ENCODE assay signal across 17 cellular contexts in the genomic region with DNA sequence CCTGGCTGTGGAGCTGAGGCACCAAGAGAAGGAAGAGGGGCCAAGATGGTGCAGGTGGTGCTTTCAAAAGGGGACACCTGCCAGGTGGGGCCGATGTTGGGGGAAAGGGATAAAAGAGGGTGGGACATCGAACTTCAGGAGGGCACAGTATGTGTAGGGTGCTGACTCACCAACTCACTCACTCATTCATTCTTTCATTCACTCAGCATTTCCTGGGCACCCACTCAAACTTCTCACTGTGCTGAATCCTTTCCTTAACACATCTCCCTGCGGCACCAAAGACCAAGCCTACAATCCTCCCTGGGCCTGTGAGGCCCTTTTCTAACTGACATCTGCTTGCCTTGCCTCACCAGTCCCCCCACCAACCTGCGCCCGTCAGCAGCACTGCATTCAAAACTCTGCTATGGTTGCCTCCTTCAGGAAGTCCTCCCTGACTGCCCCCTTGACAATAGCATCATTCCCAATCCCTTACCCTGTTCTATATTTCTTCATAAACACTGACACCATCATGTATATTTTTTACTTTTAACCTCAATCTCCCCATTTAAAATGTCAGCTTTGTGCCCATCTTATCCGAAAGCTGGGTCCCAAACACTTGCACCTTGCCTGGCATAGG.
DNase-seq lines count a peak whose midpoint lies in the region; ATAC-seq, FAIRE-seq and TF ChIP-seq lines count a peak whose summit lies in the region.
"Had no signal": no experiment of that assay in that cellular context is flagged by ENCODE, and none has a peak within 500 bp of the region (broad histone marks: within the 10 kb centered on the region; RNA-seq: fewer than 3 reads in every experiment).

No MANE protein-coding gene starts in this region.

- no peaks in the 10 kb centered on the region for H3K27me3 ChIP-seq in PC-3 (ENCODE audit: low read length)
- H3K27me3 ChIP-seq in bronchial epithelial cell (ENCODE audit: control insufficient read depth, insufficient read depth, low read length): no peaks in the 10 kb centered on the region
- peaks cover 0 to 15% of the 10 kb centered on the region in 2 experiments for H3K27me3 ChIP-seq in mesenchymal stem cell (ENCODE audit: control insufficient read depth in 1 of 2, insufficient read depth in 1 of 2, low read length in 2 of 2)
- no peaks in the 10 kb centered on the region for H3K27me3 ChIP-seq in colonic mucosa
- H3K27me3 ChIP-seq: SJSA1 had no signal

- no peak overlapping the region for H3K23ac ChIP-seq in mesenchymal stem cell (ENCODE audit: low read length in 2 of 2)

- WGBS in mesenchymal stem cell: 91% methylated on average over 6 of the region's 6 CpGs

- H2BK5ac ChIP-seq in mesenchymal stem cell (ENCODE audit: low read depth, low read length, poor library complexity, severe bottlenecking): no peak overlapping the region

- H3K36me3 ChIP-seq in PC-3 (ENCODE audit: low read depth, low read length) (no peaks in the 10 kb centered on the region), bronchial epithelial cell (ENCODE audit: control insufficient read depth, insufficient read depth, low read length) (no peaks in the 10 kb centered on the region), mesenchymal stem cell (ENCODE audit: control insufficient read depth in 1 of 2, insufficient read depth in 2 of 2, low read depth in 1 of 2, low read length in 2 of 2) (no peaks in the 10 kb centered on the region), colonic mucosa (no peaks in the 10 kb centered on the region)
- H3K36me3 ChIP-seq: SJSA1 had no signal

- no peaks in the 10 kb centered on the region for H3K79me2 ChIP-seq in PC-3 (ENCODE audit: low read length)

- no peak overlapping the region for H2AK5ac ChIP-seq in mesenchymal stem cell (ENCODE audit: low read length, severe bottlenecking)

- H4K8ac ChIP-seq in mesenchymal stem cell (ENCODE audit: low read length): no peak overlapping the region

- no peaks in the 10 kb centered on the region for H3K4me1 ChIP-seq in PC-3 (ENCODE audit: insufficient read depth, low read length)
- no peaks in the 10 kb centered on the region for H3K4me1 ChIP-seq in mesenchymal stem cell (ENCODE audit: control insufficient read depth, insufficient read depth, low read depth, low read length)
- no peaks in the 10 kb centered on the region for H3K4me1 ChIP-seq in colonic mucosa

- no TSS peak for BruUV-seq in PC-3 (replicated peaks; lab: Mats Ljungman, UMichigan)

- POLR2A ChIA-PET in PC-3 (lab: Charles Lee; ENCODE audit: unreplicated experiment): no interaction called here

- ATAC-seq in PC-3 (no peak), GM19351 (IDR thresholded peaks at IDR 0.05; ENCODE audit: unreplicated experiment) (no peak)
- ATAC-seq: Panc1 had no signal

- H3F3A ChIP-seq in PC-3 (ENCODE audit: low read length, unreplicated experiment): no peaks in the 10 kb centered on the region

- no peak overlapping the region for H3K9ac ChIP-seq in PC-3 (ENCODE audit: low read length)
- H3K9ac ChIP-seq in mesenchymal stem cell (ENCODE audit: low read length): peak overlapping the region; percentile 54
- no peak overlapping the region for H3K9ac ChIP-seq in colonic mucosa (ENCODE audit: low read depth in 2 of 2, low read length in 2 of 2)

- H3K79me1 ChIP-seq in mesenchymal stem cell (replicated peaks; ENCODE audit: low read length, poor library complexity, severe bottlenecking): no peaks in the 10 kb centered on the region

- H3K4me2 ChIP-seq in PC-3 (ENCODE audit: low read length) (0 out of 2 replicates have a peak overlapping the region, but pooled peaks have one; percentile 1), mesenchymal stem cell (ENCODE audit: low read length, poor library complexity, severe bottlenecking) (no peak overlapping the region)

- H4K91ac ChIP-seq in mesenchymal stem cell (ENCODE audit: low read length): no peak overlapping the region

- no peak overlapping the region for H3K18ac ChIP-seq in mesenchymal stem cell (ENCODE audit: low read depth in 1 of 2, low read length in 2 of 2)

- H2AFZ ChIP-seq in PC-3 (ENCODE audit: low read length) (no peak overlapping the region), mesenchymal stem cell (ENCODE audit: low read depth, low read length) (no peak overlapping the region)

- CTCF ChIA-PET in PC-3 (lab: Charles Lee): no interaction called here

- no peak for TF ChIP-seq CTCF in PC-3 (conservative IDR thresholded peaks at IDR 0.05; ENCODE audit: low read depth, low read length)
- TF ChIP-seq CTCF in bronchial epithelial cell (IDR thresholded peaks at IDR 0.05; ENCODE audit: insufficient read depth, low read length, severe bottlenecking): no peak
- TF ChIP-seq CTCF in colonic mucosa (IDR thresholded peaks at IDR 0.05): no peak

- H3K27ac ChIP-seq in PC-3 (ENCODE audit: low read length) (no peak overlapping the region), mesenchymal stem cell (ENCODE audit: low read length, poor library complexity, severe bottlenecking) (no peak overlapping the region), colonic mucosa (no peak overlapping the region)
- H3K27ac ChIP-seq: HL-60, SJSA1 had no signal

- H2BK120ac ChIP-seq in mesenchymal stem cell (ENCODE audit: low read depth, low read length): no peak overlapping the region

- no peak overlapping the region for H3K14ac ChIP-seq in mesenchymal stem cell (ENCODE audit: low read length in 2 of 2)

- H2BK15ac ChIP-seq in mesenchymal stem cell (ENCODE audit: low read depth, poor library complexity, severe bottlenecking): no peak overlapping the region

- FAIRE-seq in bronchial epithelial cell (lab: Jason Lieb, UNC): no peak
- FAIRE-seq: G401.6, GM19239 had no signal

- H3K4me3 ChIP-seq in PC-3 (ENCODE audit: low read length): no peak overlapping the region
- H3K4me3 ChIP-seq in bronchial epithelial cell (ENCODE audit: low read depth, low read length): no peak overlapping the region
- H3K4me3 ChIP-seq in mesenchymal stem cell (ENCODE audit: insufficient read depth in 1 of 2, low read depth in 1 of 2, low read length in 2 of 2): no peak overlapping the region
- no peak overlapping the region for H3K4me3 ChIP-seq in colonic mucosa
- H3K4me3 ChIP-seq: SJSA1 had no signal

- no peaks in the 10 kb centered on the region for H3K9me3 ChIP-seq in PC-3 (ENCODE audit: low read length)
- peaks cover 4% of the 10 kb centered on the region for H3K9me3 ChIP-seq in mesenchymal stem cell (ENCODE audit: control insufficient read depth, low read length)
- no peaks in the 10 kb centered on the region for H3K9me3 ChIP-seq in colonic mucosa
- H3K9me3 ChIP-seq: SJSA1 had no signal

- no peaks in the 10 kb centered on the region for H4K20me1 ChIP-seq in PC-3 (ENCODE audit: low read length)

- H2BK12ac ChIP-seq in mesenchymal stem cell (ENCODE audit: low read length in 2 of 2): no peak overlapping the region

- H3K9me2 ChIP-seq in PC-3 (replicated peaks; ENCODE audit: low read length): no peaks in the 10 kb centered on the region

- no peak overlapping the region for H3K4ac ChIP-seq in mesenchymal stem cell (ENCODE audit: low read depth in 1 of 2, low read length in 2 of 2)

- DNase-seq in PC-3: peak; percentile 8
- peak; percentile 64 for DNase-seq in bronchial epithelial cell (ENCODE audit: low read depth)
- no peak for DNase-seq in mesenchymal stem cell
- no peak for DNase-seq in stimulated activated CD4-positive, alpha-beta T cell treated with anti-CD3 and anti-CD28 coated beads, Interleukin-12 subunit alpha, Interleukin-12 subunit beta, amount 100 ng/mL, for 4 hours
- DNase-seq in NCI-H345 (lab: John Stamatoyannopoulos, UW): no peak
- no peak for DNase-seq in colonic mucosa
- DNase-seq: DMS79 treated with DMSO at 0.1 percent for 48 hours, Karpas-422, NCI-H1417 treated with DMSO at 0.1 percent for 48 hours, NCI-H187 treated with DMSO at 0.1 percent for 48 hours, NCI-H226 had no signal

- intact Hi-C loops in PC-3 (cut with micrococcal nuclease) (no loop called here), colonic mucosa (cut with DNase I) (no loop called here)

Comparison
In these comparisons a context has a peak if more than half of its experiments do, and no peak if none do; other contexts are left out.
1. DNase-seq: peak in PC-3 (single experiment) and bronchial epithelial cell (single experiment); none in mesenchymal stem cell (single experiment), stimulated activated CD4-positive, alpha-beta T cell treated with anti-CD3 and anti-CD28 coated beads, Interleukin-12 subunit alpha, Interleukin-12 subunit beta, amount 100 ng/mL, for 4 hours (single experiment), NCI-H345 (single experiment) and colonic mucosa (single experiment).